ENCODE assay signal across 17 cellular contexts in genomic region chr4:3299122-3299521, GRCh38. TPM values are rescaled to one million over a fixed set of nuclear protein-coding genes. Genes with fewer than 3 reads are reported as not detected.
"Had no signal": no experiment of that assay in that cellular context is flagged by ENCODE, and none has a peak within 500 bp of the region (broad histone marks: within the 10 kb centered on the region; RNA-seq: fewer than 3 reads in every experiment).

No MANE protein-coding gene starts in this region.

- H3K27ac Mint-ChIP-seq: activated CD4-positive, alpha-beta memory T cell treated with anti-CD3 and anti-CD28 coated beads for 36 hours; activated naive CD8-positive, alpha-beta T cell treated with anti-CD3 and anti-CD28 coated beads, Interleukin-2, amount 50 U/mL, for 24 hours; activated T-cell treated with anti-CD3 and anti-CD28 coated beads, Interleukin-2, amount 50 U/mL, for 72 hours; natural killer cell treated with Interleukin-12 subunit alpha and Interleukin-12 subunit beta and Interleukin-15 and Interleukin-18, amount 100 ng/mL, for 72 hours had no signal

- H3K36me3 ChIP-seq: ascending aorta, esophagus squamous epithelium, pancreas, tibial artery had no signal

- DNase-seq: activated CD4-positive, alpha-beta memory T cell treated with anti-CD3 and anti-CD28 coated beads for 36 hours; activated naive CD4-positive, alpha-beta T cell treated with Interleukin-2 at 50 U/mL for 16 hours; activated naive CD8-positive, alpha-beta T cell treated with anti-CD3 and anti-CD28 coated beads, Interleukin-2, amount 50 U/mL, for 24 hours; activated T-cell treated with anti-CD3 and anti-CD28 coated beads, Interleukin-2, amount 50 U/mL, for 72 hours; effector CD4-positive, alpha-beta T cell; esophagus squamous epithelium; mesendoderm; stimulated activated CD4-positive, alpha-beta T cell treated with anti-CD3 and anti-CD28 coated beads, Interleukin-15, amount 100 ng/mL, for 24 hours; stimulated activated CD4-positive, alpha-beta T cell treated with anti-CD3 and anti-CD28 coated beads, Interleukin-4, amount 100 ng/mL, for 1 hour; stimulated activated naive CD4-positive, alpha-beta T cell; T-helper 17 cell; WERI-Rb-1 had no signal

- H3K27me3 ChIP-seq: ascending aorta, esophagus squamous epithelium, pancreas, tibial artery had no signal

- H3K9me3 Mint-ChIP-seq: activated CD4-positive, alpha-beta memory T cell treated with anti-CD3 and anti-CD28 coated beads for 36 hours; natural killer cell treated with Interleukin-12 subunit alpha and Interleukin-12 subunit beta and Interleukin-15 and Interleukin-18, amount 100 ng/mL, for 72 hours had no signal

- H3K27ac ChIP-seq: ascending aorta, esophagus squamous epithelium, pancreas, tibial artery, WERI-Rb-1 had no signal

- FAIRE-seq: colon, pancreas had no signal

- H3K9me3 ChIP-seq: ascending aorta, pancreas had no signal

- H3K4me1 ChIP-seq: ascending aorta had no signal

- H3K36me3 Mint-ChIP-seq: activated CD4-positive, alpha-beta memory T cell treated with anti-CD3 and anti-CD28 coated beads for 36 hours; natural killer cell treated with Interleukin-12 subunit alpha and Interleukin-12 subunit beta and Interleukin-15 and Interleukin-18, amount 100 ng/mL, for 72 hours had no signal

- H3K4me3 Mint-ChIP-seq: activated CD4-positive, alpha-beta memory T cell treated with anti-CD3 and anti-CD28 coated beads for 36 hours; activated naive CD8-positive, alpha-beta T cell treated with anti-CD3 and anti-CD28 coated beads, Interleukin-2, amount 50 U/mL, for 24 hours; activated T-cell treated with anti-CD3 and anti-CD28 coated beads, Interleukin-2, amount 50 U/mL, for 72 hours; natural killer cell treated with Interleukin-12 subunit alpha and Interleukin-12 subunit beta and Interleukin-15 and Interleukin-18, amount 100 ng/mL, for 72 hours; T-helper 17 cell had no signal

- H3K4me3 ChIP-seq: ascending aorta, esophagus squamous epithelium, pancreas, tibial artery had no signal

- ATAC-seq: activated naive CD8-positive, alpha-beta T cell treated with anti-CD3 and anti-CD28 coated beads, Interleukin-2, amount 50 U/mL, for 24 hours; activated T-cell treated with anti-CD3 and anti-CD28 coated beads, Interleukin-2, amount 50 U/mL, for 72 hours; natural killer cell treated with Interleukin-12 subunit alpha and Interleukin-12 subunit beta and Interleukin-15 and Interleukin-18, amount 100 ng/mL, for 72 hours; pancreas; T-helper 17 cell had no signal

- H3K27me3 Mint-ChIP-seq: activated CD4-positive, alpha-beta memory T cell treated with anti-CD3 and anti-CD28 coated beads for 36 hours had no signal

RNA-seq across cellular contexts. Expression of gene MSANTD1, which starts 50.2 kb away (rescaled TPM):
- total RNA-seq: ascending aorta had no signal
